8 cellular contexts compared by ENCODE assay signal in the genomic region with DNA sequence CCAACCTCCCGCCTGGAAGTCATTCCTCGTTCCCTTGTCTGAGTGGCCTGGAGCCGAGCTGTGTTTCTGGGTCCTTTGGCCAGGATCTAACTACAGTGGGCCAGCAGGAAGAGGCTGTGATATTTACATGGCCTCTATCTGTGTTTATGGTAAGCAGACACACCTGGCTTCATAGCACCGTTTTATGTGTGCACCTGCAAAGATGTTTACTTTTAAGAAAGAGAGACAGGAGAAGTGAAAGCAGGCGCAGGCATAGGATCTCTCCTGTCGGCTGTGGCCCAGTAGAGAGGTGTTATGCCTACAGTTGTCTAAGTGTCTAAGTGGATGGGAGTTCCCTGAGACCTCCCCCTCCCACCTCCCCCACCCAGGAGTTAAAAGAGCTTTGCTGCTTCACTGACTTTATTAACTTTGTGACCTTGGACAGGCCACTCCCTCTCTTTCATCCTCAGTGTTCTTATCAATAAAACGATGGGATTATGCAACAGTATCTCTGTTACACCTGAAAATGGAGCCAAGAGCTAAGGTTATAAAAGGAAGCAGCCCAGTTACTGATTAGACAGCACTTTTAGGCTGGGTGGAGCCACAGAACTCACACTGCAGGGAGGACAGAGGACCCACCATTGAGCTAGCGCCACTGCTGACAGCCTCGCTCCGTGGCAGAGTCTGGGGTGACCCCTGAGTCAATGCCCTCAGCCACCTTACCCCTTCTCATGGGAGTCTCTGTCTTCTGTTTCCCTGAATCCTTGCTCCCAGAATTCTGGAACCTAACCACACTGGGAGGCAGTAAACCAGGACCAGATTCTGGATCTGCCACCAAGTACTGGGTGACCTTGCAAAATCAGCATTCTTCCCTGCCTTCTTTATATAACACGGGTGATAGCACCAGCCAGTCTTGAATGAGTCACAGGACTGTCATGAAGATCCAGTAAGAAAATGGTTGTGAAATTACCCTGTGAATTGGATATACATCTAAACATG. TPM values are rescaled to one million over a fixed set of nuclear protein-coding genes. Genes with fewer than 3 reads are reported as not detected.
DNase-seq lines count a peak whose midpoint lies in the region; ATAC-seq, FAIRE-seq and TF ChIP-seq lines count a peak whose summit lies in the region.

No MANE protein-coding gene starts in this region.

- no peaks in the 10 kb centered on the region for H3K36me3 ChIP-seq in adrenal gland (replicated peaks in 1 of 2)
- no peaks in the 10 kb centered on the region for H3K36me3 ChIP-seq in lung (ENCODE audit: control insufficient read depth in 2 of 2, insufficient read depth in 2 of 2, low read length in 2 of 2)

- CTCF ChIA-PET in A549 (lab: Yijun Ruan, JAX) = interaction anchor here (0.6 kb wide), 1 partner anchor 9 kb away, joined by 3 read pairs; no protein-coding TSS in a partner anchor

- H3K4me3 ChIP-seq in A549 = no peak overlapping the region
- no peak overlapping the region for H3K4me3 ChIP-seq in adrenal gland
- no peak overlapping the region for H3K4me3 ChIP-seq in lung

- H3K4me1 ChIP-seq in A549 (peaks cover 21% of the 10 kb centered on the region), adrenal gland (replicated peaks in 1 of 2) (peaks cover 27 to 28% of the 10 kb centered on the region in 2 donors), lung (ENCODE audit: control insufficient read depth in 2 of 2, insufficient read depth in 2 of 2, low read length in 2 of 2) (peaks cover 11 to 24% of the 10 kb centered on the region in 2 donors)

- ATAC-seq in A549 (peak; percentile 77 to 89), GM21529 (IDR thresholded peaks at IDR 0.05; ENCODE audit: unreplicated experiment) (peak; percentile 73), lung (ENCODE audit: insufficient read depth, low FRiP score) (peak; percentile 38), HG03045 (IDR thresholded peaks at IDR 0.05; ENCODE audit: unreplicated experiment) (no peak), HG03520 (IDR thresholded peaks at IDR 0.05; ENCODE audit: unreplicated experiment) (no peak), HG03565 (IDR thresholded peaks at IDR 0.05; ENCODE audit: unreplicated experiment) (no peak)

- no peak for TF ChIP-seq POLR2A in A549 (IDR thresholded peaks at IDR 0.05; ENCODE audit: low read length)
- TF ChIP-seq POLR2A in adrenal gland (IDR thresholded peaks at IDR 0.05) = peak; percentile 26 to 80

- no peaks in the 10 kb centered on the region for H3K9me3 ChIP-seq in A549
- H3K9me3 ChIP-seq in adrenal gland (replicated peaks in 1 of 3) = no peaks in the 10 kb centered on the region
- no peaks in the 10 kb centered on the region for H3K9me3 ChIP-seq in lung (ENCODE audit: control insufficient read depth in 2 of 2, insufficient read depth in 1 of 2, low read length in 1 of 2)

- H3K27ac ChIP-seq in A549 (peak overlapping the region; percentile 56 to 84), adrenal gland (peak overlapping the region; percentile 65 to 94 (median 79)), lung (ENCODE audit: low read depth in 1 of 2, low read length in 1 of 2) (peak overlapping the region; percentile 70 to 72)

- intact Hi-C loops in adrenal gland (cut with DNase I) = no loop called here

- no peak for TF ChIP-seq EP300 in A549 (IDR thresholded peaks at IDR 0.05)

- DNase-seq in A549 (ENCODE audit: low read depth in 1 of 2, low spot score in 1 of 2) = peak; percentile 27 to 46
- DNase-seq in NCI-H1105 (lab: John Stamatoyannopoulos, UW) = peak; percentile 94
- DNase-seq in adrenal gland = peak; percentile 46 to 85 (median 80)
- peak; percentile 45 for DNase-seq in lung (ENCODE audit: low spot score)

- TF ChIP-seq CTCF in A549 (IDR thresholded peaks at IDR 0.05) (no peak), adrenal gland (IDR thresholded peaks at IDR 0.05) (no peak), lung (IDR thresholded peaks at IDR 0.05; ENCODE audit: control extremely low read depth, extremely low read depth) (no peak)

- WGBS in A549 (ENCODE audit: missing lambda C conversion rate) = 54% methylated on average over 11 of the region's 11 CpGs
- 39 to 54% (median 47%) methylated on average over 6 to 11 of the region's 11 CpGs for WGBS in adrenal gland, 4 donors
- 50 to 70% methylated on average over 11 of the region's 11 CpGs for WGBS in lung, 2 donors

- H3K4me2 ChIP-seq in A549 = peak overlapping the region; percentile 64

- POLR2A ChIA-PET in A549 (lab: Yijun Ruan, JAX) = no interaction called here

- FAIRE-seq in A549 (lab: Jason Lieb, UNC) = no peak

- no peak for TF ChIP-seq RAD21 in A549 (conservative IDR thresholded peaks at IDR 0.05 in 1 of 2, IDR thresholded peaks at IDR 0.05 in 1 of 2)

- no peaks in the 10 kb centered on the region for H3K27me3 ChIP-seq in adrenal gland
- H3K27me3 ChIP-seq in lung (ENCODE audit: control insufficient read depth, insufficient read depth) = no peaks in the 10 kb centered on the region

TF ChIP-seq in A549, 52 proteins besides CTCF, POLR2A, EP300 and RAD21:
- no peak for TF ChIP-seq JUN (IDR thresholded peaks at IDR 0.05)
- no peak for TF ChIP-seq ZFP36 (IDR thresholded peaks at IDR 0.05; ENCODE audit: borderline replicate concordance, partially characterized antibody)
- TF ChIP-seq MAFK (IDR thresholded peaks at IDR 0.05; ENCODE audit: partially characterized antibody) = peak; percentile 39
- 0 out of 2 replicates have a peak, but pooled peaks have one; percentile 21 for TF ChIP-seq FOSL2 (IDR thresholded peaks at IDR 0.05)
- TF ChIP-seq FOSL2 (CRISPR knock-in tag; IDR thresholded peaks at IDR 0.05) = peak; percentile 37; the same call in 1 of the 2 replicates
- TF ChIP-seq CHD2 (IDR thresholded peaks at IDR 0.05; ENCODE audit: low read length, partially characterized antibody) = no peak

RNA-seq across cellular contexts. Expression of gene ST14, which starts 22.0 kb away (rescaled TPM):
- polyA plus RNA-seq in A549 (2011; rRNA removed) (0.17 TPM in 2 replicates), A549 (2017; fragmentation: RNase III; extraction: RNeasy Plus Mini Kit Qiagen cat#74134 plus additional on column Dnase treatment) (0.04 to 0.09 TPM (median 0.05 TPM) in 3 replicates), adrenal gland (10 to 100 TPM in 1 of 3 donors, 1 to 10 TPM in 2; 3.0 to 13.4 (median 3.4) TPM), lung (10 to 100 TPM; 37.7 to 70.5 TPM)
- 0.05 and 0.06 TPM in 2 replicates for polyA plus RNA-seq in A549 (2012; cell fraction: cytosol; rRNA removed)
- 0.14 and 0.28 TPM in 2 replicates for polyA plus RNA-seq in A549 (2012; cell fraction: nucleus; rRNA removed)
- polyA minus RNA-seq in A549 (2011; rRNA and poly(A)+ RNA removed) = 0.04 TPM in 1 of 2 replicates, not detected in the other
- total RNA-seq in adrenal gland (10 to 100 TPM in 5 of 8 donors, 1 to 10 TPM in 3; 2.5 to 41.0 (median 11.5) TPM), lung (10 to 100 TPM; 24.3 to 81.1 TPM)

Comparison
In these comparisons a context has a peak if more than half of its experiments do, and no peak if none do; other contexts are left out.
1. ATAC-seq: peak in A549 (2 of 2), GM21529 (single experiment) and lung (single experiment); none in HG03045 (single experiment), HG03520 (single experiment) and HG03565 (single experiment).
2. DNase-seq: peak in every context shown above with its lines; median percentile 94 in NCI-H1105; 80 in adrenal gland; 45 in lung; 36 in A549.
3. Peak in every context shown above with its lines, with median percentiles within 50 percentile points of each other: H3K27ac ChIP-seq.